In genomic region chrX:130695931-130696330, GRCh38 we compare ENCODE assay signal across 29 cellular contexts.
"Had no signal": no experiment of that assay in that cellular context is flagged by ENCODE, and none has a peak within 500 bp of the region (broad histone marks: within the 10 kb centered on the region; RNA-seq: fewer than 3 reads in every experiment).

No MANE protein-coding gene starts in this region.

- DNase-seq: activated B cell treated with CpG ODN at 0.5 μM for 24 hours; activated CD4-positive, alpha-beta memory T cell treated with anti-CD3 and anti-CD28 coated beads for 36 hours; activated CD4-positive, alpha-beta T cell treated with anti-CD3 and anti-CD28 coated beads for 4 hours; activated CD4-positive, alpha-beta T cell treated with anti-CD3 and anti-CD28 coated beads, Interleukin-2, amount 10 ng/mL, durations not matched to agents 24 days and 14 days; activated CD4-positive, alpha-beta T cell treated with anti-CD3 and anti-CD28 coated beads, Interleukin-2, amount 50 U/mL, for 1 hour; activated CD4-positive, alpha-beta T cell treated with anti-CD3 and anti-CD28 coated beads, Interleukin-2, amount 50 U/mL, for 4 hours; activated CD4-positive, CD25-positive, alpha-beta regulatory T cell treated with anti-CD3 and anti-CD28 coated beads, Interleukin-2, amount 50 U/mL, for 72 hours; activated CD8-positive, alpha-beta memory T cell treated with anti-CD3 and anti-CD28 coated beads, Interleukin-2, amount 50 U/mL, for 4 hours; activated CD8-positive, alpha-beta T cell treated with anti-CD3 and anti-CD28 coated beads for 36 hours; activated effector memory CD4-positive, alpha-beta T cell treated with Interleukin-2 at 50 U/mL for 16 hours; activated gamma-delta T cell; activated naive CD4-positive, alpha-beta T cell treated with anti-CD3 and anti-CD28 coated beads, Interleukin-2, amount 10 ng/mL, durations not matched to agents 7 days and 5 days; activated naive CD4-positive, alpha-beta T cell treated with Interleukin-2 at 50 U/mL for 16 hours; activated naive CD8-positive, alpha-beta T cell treated with anti-CD3 and anti-CD28 coated beads, Interleukin-2, amount 10 ng/mL, durations not matched to agents 7 days and 5 days; activated naive CD8-positive, alpha-beta T cell treated with anti-CD3 and anti-CD28 coated beads, Interleukin-2, amount 50 U/mL, for 24 hours; activated T-cell treated with anti-CD3 and anti-CD28 coated beads for 4 hours; activated T-cell treated with anti-CD3 and anti-CD28 coated beads, Interleukin-2, amount 50 U/mL, for 1 hour; activated T-cell treated with anti-CD3 and anti-CD28 coated beads, Interleukin-2, amount 50 U/mL, for 4 hours; amygdala; anterior cingulate cortex; caudate nucleus; cerebellar nuclear complex; T-helper 2 cell; T-helper 9 cell had no signal

- H3K4me3 ChIP-seq: ascending aorta, cardiac muscle cell had no signal

- H3K4me1 ChIP-seq: ascending aorta had no signal

- FAIRE-seq: bronchial epithelial cell, TTC549 had no signal

- H3K27ac ChIP-seq: ascending aorta, cardiac muscle cell, VCaP had no signal

- H3K27me3 ChIP-seq: ascending aorta, cardiac muscle cell had no signal

- H3K36me3 ChIP-seq: ascending aorta, cardiac muscle cell had no signal

- ATAC-seq: activated CD8-positive, alpha-beta T cell treated with anti-CD3 and anti-CD28 coated beads for 36 hours; activated naive CD8-positive, alpha-beta T cell treated with anti-CD3 and anti-CD28 coated beads, Interleukin-2, amount 50 U/mL, for 24 hours; activated T-cell treated with anti-CD3 and anti-CD28 coated beads, Interleukin-2, amount 50 U/mL, for 4 hours had no signal

- H3K9me3 ChIP-seq: ascending aorta had no signal
